In the genomic region with DNA sequence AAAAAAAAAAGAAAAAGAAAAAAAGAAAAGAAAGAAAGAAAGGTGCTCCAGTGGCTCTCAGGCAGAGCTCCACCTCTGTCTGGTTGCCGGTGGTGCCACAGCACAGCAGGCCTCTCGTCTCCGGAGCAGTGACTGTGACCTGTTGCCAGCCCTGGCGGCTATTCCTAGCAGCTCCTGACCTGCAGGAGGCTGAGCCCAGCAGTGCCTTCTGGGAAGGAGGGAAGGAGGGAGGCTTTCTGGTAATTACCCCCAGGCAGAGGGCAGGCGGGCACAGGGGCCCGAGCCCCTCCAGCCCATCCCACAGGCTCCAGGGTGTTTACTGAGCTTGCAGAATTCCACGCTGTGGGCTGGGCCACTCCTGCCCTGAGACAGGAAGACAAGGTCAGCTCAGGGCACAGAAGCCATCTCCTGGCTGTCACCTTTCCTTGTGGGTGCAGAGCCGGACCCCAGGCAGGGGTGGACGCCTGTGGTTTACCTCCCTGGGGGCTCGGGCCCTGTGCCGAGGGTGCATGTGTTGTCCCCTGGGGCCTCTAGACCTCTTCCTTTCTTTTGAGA, we compare ENCODE assay signal across 11 cellular contexts.
A peak's percentile ranks its signal among the peaks of the same experiment; 100 is the strongest.
DNase-seq lines count a peak whose midpoint lies in the region; ATAC-seq and TF ChIP-seq lines count a peak whose summit lies in the region.
"Had no signal": no experiment of that assay in that cellular context is flagged by ENCODE, and none has a peak within 500 bp of the region (broad histone marks: within the 10 kb centered on the region; RNA-seq: fewer than 3 reads in every experiment).

No MANE protein-coding gene starts in this region.

- TF ChIP-seq CTCF in Peyer's patch (IDR thresholded peaks at IDR 0.05) (peak in 2 of 6 experiments; percentile 6 to 10), left ventricle myocardium inferior (IDR thresholded peaks at IDR 0.05; ENCODE audit: borderline replicate concordance) (peak; percentile 52)

- peaks cover 6% of the 10 kb centered on the region for H3K9me3 Mint-ChIP-seq in stimulated activated memory B cell treated with anti-CD40 and anti-IgM and Interleukin-4, amounts not matched to agents 10 μg/mL and 1 μg/mL and 100 μg/mL, for 72 hours
- peaks cover 0 to 13% (median 0%) of the 10 kb centered on the region in 9 donors for H3K9me3 Mint-ChIP-seq in naive thymus-derived CD8-positive, alpha-beta T cell

- DNase-seq in Peyer's patch: peak in 2 of 3 donors; percentile 70 to 75
- DNase-seq in left ventricle myocardium inferior: peak; percentile 74
- no peak for DNase-seq in naive thymus-derived CD8-positive, alpha-beta T cell
- DNase-seq in activated CD8-positive, alpha-beta memory T cell treated with anti-CD3 and anti-CD28 coated beads, Interleukin-2, amount 50 U/mL, for 4 hours: no peak
- DNase-seq in stimulated activated CD4-positive, alpha-beta T cell treated with anti-CD3 and anti-CD28 coated beads, Interleukin-15, amount 100 ng/mL, for 24 hours: no peak
- DNase-seq in activated CD4-positive, CD25-positive, alpha-beta regulatory T cell treated with anti-CD3 and anti-CD28 coated beads, Interleukin-2, amount 50 U/mL, for 72 hours: no peak
- DNase-seq: foreskin melanocyte; NCI-H510A treated with DMSO at 0.1 percent for 48 hours; stimulated activated CD4-positive, alpha-beta T cell treated with anti-CD3 and anti-CD28 coated beads, Interleukin-4, amount 100 ng/mL, for 1 hour had no signal

- peak overlapping the region; percentile 93 for H3K27ac Mint-ChIP-seq in stimulated activated memory B cell treated with anti-CD40 and anti-IgM and Interleukin-4, amounts not matched to agents 10 μg/mL and 1 μg/mL and 100 μg/mL, for 72 hours
- peak overlapping the region in 2 of 10 donors; percentile 60 to 80 for H3K27ac Mint-ChIP-seq in naive thymus-derived CD8-positive, alpha-beta T cell

- H3K4me1 ChIP-seq in Peyer's patch (peaks cover 5 to 47% (median 29%) of the 10 kb centered on the region in 4 donors), left ventricle myocardium inferior (peaks cover 52% of the 10 kb centered on the region)

- no peaks in the 10 kb centered on the region for H3K27me3 Mint-ChIP-seq in stimulated activated memory B cell treated with anti-CD40 and anti-IgM and Interleukin-4, amounts not matched to agents 10 μg/mL and 1 μg/mL and 100 μg/mL, for 72 hours
- H3K27me3 Mint-ChIP-seq in naive thymus-derived CD8-positive, alpha-beta T cell: no peaks in the 10 kb centered on the region

- H3K4me3 Mint-ChIP-seq in stimulated activated memory B cell treated with anti-CD40 and anti-IgM and Interleukin-4, amounts not matched to agents 10 μg/mL and 1 μg/mL and 100 μg/mL, for 72 hours: peak overlapping the region; percentile 59
- H3K4me3 Mint-ChIP-seq in naive thymus-derived CD8-positive, alpha-beta T cell: peak overlapping the region in 1 of 10 donors; percentile 36

- ATAC-seq in stimulated activated memory B cell treated with anti-CD40 and anti-IgM and Interleukin-4, amounts not matched to agents 10 μg/mL and 1 μg/mL and 100 μg/mL, for 72 hours: peak; percentile 56
- no peak for ATAC-seq in naive thymus-derived CD8-positive, alpha-beta T cell

- TF ChIP-seq POLR2A in GM18526 (IDR thresholded peaks at IDR 0.05; ENCODE audit: extremely low read depth, insufficient read length): peak; percentile 22
- TF ChIP-seq POLR2A in Peyer's patch (IDR thresholded peaks at IDR 0.05): no peak

- peaks cover 96% of the 10 kb centered on the region for H3K4me1 Mint-ChIP-seq in stimulated activated memory B cell treated with anti-CD40 and anti-IgM and Interleukin-4, amounts not matched to agents 10 μg/mL and 1 μg/mL and 100 μg/mL, for 72 hours
- H3K4me1 Mint-ChIP-seq in naive thymus-derived CD8-positive, alpha-beta T cell: peaks cover 18 to 85% (median 59%) of the 10 kb centered on the region in 4 donors

- peaks cover 13% of the 10 kb centered on the region for H3K36me3 Mint-ChIP-seq in stimulated activated memory B cell treated with anti-CD40 and anti-IgM and Interleukin-4, amounts not matched to agents 10 μg/mL and 1 μg/mL and 100 μg/mL, for 72 hours
- peaks cover 0 to 3% (median 0%) of the 10 kb centered on the region in 3 donors for H3K36me3 Mint-ChIP-seq in naive thymus-derived CD8-positive, alpha-beta T cell

- H3K36me3 ChIP-seq in Peyer's patch (no peaks in the 10 kb centered on the region), left ventricle myocardium inferior (no peaks in the 10 kb centered on the region)

- H3K27me3 ChIP-seq in Peyer's patch (no peaks in the 10 kb centered on the region), left ventricle myocardium inferior (ENCODE audit: low read depth) (no peaks in the 10 kb centered on the region)

- POLR2A ChIA-PET in naive thymus-derived CD8-positive, alpha-beta T cell (lab: Charles Lee): interaction anchor here (0.5 to 1.0 kb wide), 8 partner anchors 12 to 714 kb away, joined by 3 to 4 read pairs (median 3); partner anchors contain the start of gene GADD45B

- intact Hi-C loops in left ventricle myocardium inferior (cut with micrococcal nuclease): no loop called here

- H3K9me3 ChIP-seq in Peyer's patch (peaks cover 0 to 5% (median 0%) of the 10 kb centered on the region in 4 donors), left ventricle myocardium inferior (replicated peaks) (no peaks in the 10 kb centered on the region)

- H3K4me3 ChIP-seq in Peyer's patch (no peak overlapping the region), left ventricle myocardium inferior (no peak overlapping the region)

- H3K27ac ChIP-seq in Peyer's patch (peak overlapping the region; percentile 67 to 97 (median 78)), left ventricle myocardium inferior (replicated peaks) (peak overlapping the region; percentile 85)

Comparison
In these comparisons a context has a peak if more than half of its experiments do, and no peak if none do; other contexts are left out.
1. DNase-seq: peak in Peyer's patch (2 of 3) and left ventricle myocardium inferior (single experiment); none in naive thymus-derived CD8-positive, alpha-beta T cell (0 of 10), activated CD8-positive, alpha-beta memory T cell treated with anti-CD3 and anti-CD28 coated beads, Interleukin-2, amount 50 U/mL, for 4 hours (single experiment), stimulated activated CD4-positive, alpha-beta T cell treated with anti-CD3 and anti-CD28 coated beads, Interleukin-15, amount 100 ng/mL, for 24 hours (single experiment) and activated CD4-positive, CD25-positive, alpha-beta regulatory T cell treated with anti-CD3 and anti-CD28 coated beads, Interleukin-2, amount 50 U/mL, for 72 hours (single experiment).